6 cellular contexts compared by ENCODE assay signal in the genomic region with DNA sequence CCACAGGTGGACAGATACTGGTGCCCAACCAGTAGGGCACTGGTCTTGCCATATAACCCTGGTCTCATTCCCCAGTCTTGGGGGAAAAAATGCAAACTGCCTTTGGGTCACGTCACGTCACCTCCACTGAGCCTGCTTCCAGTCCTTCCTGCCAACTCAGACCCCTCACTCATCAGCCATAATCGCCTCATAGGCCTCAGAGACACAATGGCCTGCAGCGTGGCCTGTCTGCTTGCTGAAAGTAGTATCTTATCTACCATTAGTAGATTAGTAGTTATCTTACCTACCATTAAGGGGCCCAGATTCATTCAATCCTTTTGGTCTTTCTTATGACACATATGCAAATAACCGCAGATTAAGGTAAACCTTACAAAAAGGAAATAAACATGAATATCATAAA.
"Had no signal": no experiment of that assay in that cellular context is flagged by ENCODE, and none has a peak within 500 bp of the region (broad histone marks: within the 10 kb centered on the region; RNA-seq: fewer than 3 reads in every experiment).

No MANE protein-coding gene starts in this region.

- DNase-seq: IMR-90, KBM-7 had no signal

- ATAC-seq: HepG2, K562 had no signal

- H3K36me3 Mint-ChIP-seq: IgD-negative memory B cell had no signal

- H3K4me1 Mint-ChIP-seq: IgD-negative memory B cell had no signal

- H3K4me3 Mint-ChIP-seq: IgD-negative memory B cell had no signal

- H3K27ac ChIP-seq: HL-60 had no signal

- H3K4me3 ChIP-seq: K562 had no signal

- H3K27ac Mint-ChIP-seq: IgD-negative memory B cell had no signal
